Comparison of ENCODE assay signal across 8 cellular contexts in genomic region chr11:2532704-2533641, GRCh38.
DNase-seq lines count a peak whose midpoint lies in the region; ATAC-seq and TF ChIP-seq lines count a peak whose summit lies in the region.

No MANE protein-coding gene starts in this region.

- 28 to 41% methylated on average over 8 to 34 of the region's 47 CpGs for WGBS in esophagus squamous epithelium, 2 donors

- no peak overlapping the region for H3K27ac Mint-ChIP-seq in CD4-positive, alpha-beta T cell
- peak overlapping the region; percentile 82 for H3K27ac Mint-ChIP-seq in activated T-cell treated with anti-CD3 and anti-CD28 coated beads, Interleukin-2, amount 50 U/mL, for 24 hours

- no peaks in the 10 kb centered on the region for H3K36me3 ChIP-seq in esophagus squamous epithelium

- peaks cover 7 to 20% (median 10%) of the 10 kb centered on the region in 3 donors for H3K4me1 ChIP-seq in esophagus squamous epithelium

- no peak for TF ChIP-seq POLR2A in esophagus squamous epithelium (IDR thresholded peaks at IDR 0.05)

- POLR2A ChIA-PET in CD4-positive, alpha-beta T cell (lab: Charles Lee): interaction anchor here (0.6 to 3.0 kb wide), 7 partner anchors 87 to 559 kb away, joined by 3 to 25 read pairs (median 5); partner anchors contain the start of gene CDKN1C

- peak; percentile 99 for TF ChIP-seq CTCF in CD4-positive, alpha-beta T cell (IDR thresholded peaks at IDR 0.05)
- TF ChIP-seq CTCF in esophagus squamous epithelium (IDR thresholded peaks at IDR 0.05): peak; percentile 99

- peak overlapping the region in 3 of 4 donors; percentile 21 to 51 (median 25) for H3K4me3 ChIP-seq in esophagus squamous epithelium

- peaks cover 5% of the 10 kb centered on the region for H3K36me3 Mint-ChIP-seq in CD4-positive, alpha-beta T cell (ENCODE audit: low read depth)
- H3K36me3 Mint-ChIP-seq in activated T-cell treated with anti-CD3 and anti-CD28 coated beads, Interleukin-2, amount 50 U/mL, for 24 hours (ENCODE audit: low read depth): no peaks in the 10 kb centered on the region

- peak; percentile 86 to 95 (median 90) for DNase-seq in CD4-positive, alpha-beta T cell
- peak; percentile 89 for DNase-seq in KG1 (lab: John Stamatoyannopoulos, UW)
- DNase-seq in activated T-cell treated with anti-CD3 and anti-CD28 coated beads, Interleukin-2, amount 50 U/mL, for 24 hours: peak; percentile 95
- peak; percentile 49 for DNase-seq in esophagus squamous epithelium (lab: John Stamatoyannopoulos, UW)
- DNase-seq in myocyte (ENCODE audit: low read depth): peak; percentile 81
- peak; percentile 97 for DNase-seq in stimulated activated CD8-positive, alpha-beta memory T cell treated with anti-CD3 and anti-CD28 coated beads, Interleukin-4, amount 100 ng/mL, for 48 hours

- H3K27me3 ChIP-seq in CD4-positive, alpha-beta T cell (ENCODE audit: control insufficient read depth, insufficient read depth, low read length): no peaks in the 10 kb centered on the region
- no peaks in the 10 kb centered on the region for H3K27me3 ChIP-seq in esophagus squamous epithelium

- no peaks in the 10 kb centered on the region for H3K9me3 ChIP-seq in CD4-positive, alpha-beta T cell (ENCODE audit: control insufficient read depth, low read length)
- H3K9me3 ChIP-seq in esophagus squamous epithelium: no peaks in the 10 kb centered on the region

- no peaks in the 10 kb centered on the region for H3K27me3 Mint-ChIP-seq in CD4-positive, alpha-beta T cell
- no peaks in the 10 kb centered on the region for H3K27me3 Mint-ChIP-seq in activated T-cell treated with anti-CD3 and anti-CD28 coated beads, Interleukin-2, amount 50 U/mL, for 24 hours

- CTCF ChIA-PET in CD4-positive, alpha-beta T cell (lab: Charles Lee): interaction anchor here (0.6 to 5.1 kb wide), 38 partner anchors 9 to 947 kb away, joined by 3 to 158 read pairs (median 5); partner anchors contain the start of genes KCNQ1, PHLDA2, TRPM5 and TSSC4

- ATAC-seq in CD4-positive, alpha-beta T cell (ENCODE audit: poor library complexity): peak; percentile 89
- peak; percentile 75 for ATAC-seq in GM21390 (IDR thresholded peaks at IDR 0.05; ENCODE audit: unreplicated experiment)

- H3K27ac ChIP-seq in CD4-positive, alpha-beta T cell (ENCODE audit: low read depth, low read length): no peak overlapping the region
- H3K27ac ChIP-seq in esophagus squamous epithelium: peak overlapping the region in 3 of 4 donors; percentile 21 to 62 (median 52)

- peaks cover 25% of the 10 kb centered on the region for H3K4me1 Mint-ChIP-seq in CD4-positive, alpha-beta T cell (ENCODE audit: low read depth)
- peaks cover 18% of the 10 kb centered on the region for H3K4me1 Mint-ChIP-seq in activated T-cell treated with anti-CD3 and anti-CD28 coated beads, Interleukin-2, amount 50 U/mL, for 24 hours (ENCODE audit: low read depth)

- H3K4me3 Mint-ChIP-seq in CD4-positive, alpha-beta T cell: peak overlapping the region; percentile 77
- peak overlapping the region; percentile 62 for H3K4me3 Mint-ChIP-seq in activated T-cell treated with anti-CD3 and anti-CD28 coated beads, Interleukin-2, amount 50 U/mL, for 24 hours

- H3K9me3 Mint-ChIP-seq in CD4-positive, alpha-beta T cell: no peaks in the 10 kb centered on the region
- no peaks in the 10 kb centered on the region for H3K9me3 Mint-ChIP-seq in activated T-cell treated with anti-CD3 and anti-CD28 coated beads, Interleukin-2, amount 50 U/mL, for 24 hours

- intact Hi-C loops in CD4-positive, alpha-beta T cell (cut with DNase I, micrococcal nuclease): loop anchor here (1.0 to 10.0 kb wide), 10 partner anchors 86 to 884 kb away; partner anchors contain the start of gene KCNQ1 (in 1 of the 2)
- intact Hi-C loops in esophagus squamous epithelium (cut with DNase I): loop anchor here (2.0 kb wide), 1 partner anchor 356 kb away; no protein-coding TSS in a partner anchor

TF ChIP-seq in PFSK-1, 5 proteins besides CTCF, POLR2A, EP300 and RAD21:
- peak; percentile 60 for TF ChIP-seq FOXP2 (optimal IDR thresholded peaks at IDR 0.05; ENCODE audit: borderline replicate concordance, extremely low read depth, extremely low read length, insufficient read depth)
- no peak for TF ChIP-seq POLR2AphosphoS5 (IDR thresholded peaks at IDR 0.05; ENCODE audit: low read depth, low read length)
- 0 out of 4 replicates have a peak, but pooled peaks of 1 of the 2 experiments have one; percentile 21 for TF ChIP-seq REST (IDR thresholded peaks at IDR 0.05; ENCODE audit: insufficient read depth in 1 of 2, low read depth in 2 of 2, low read length in 2 of 2)
